21 cellular contexts compared by ENCODE assay signal in the genomic region with DNA sequence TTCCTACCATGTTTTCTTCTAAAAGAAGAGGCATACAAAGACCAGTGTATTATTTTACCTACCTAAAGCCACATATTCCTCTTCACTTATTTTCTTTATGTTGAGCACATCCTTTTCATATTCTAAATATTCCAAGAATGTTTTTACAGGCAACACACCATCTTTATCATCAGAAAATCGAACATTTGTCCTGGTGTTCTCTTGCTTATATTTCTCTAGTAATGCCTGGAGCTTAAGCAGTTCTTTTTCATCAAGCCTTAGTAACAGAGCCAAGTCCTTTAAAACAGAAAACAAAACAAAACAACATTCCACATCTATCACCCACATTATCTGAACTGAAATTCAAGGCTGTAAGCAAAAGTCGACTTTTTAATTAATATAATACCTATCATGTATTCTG.
DNase-seq lines count a peak whose midpoint lies in the region; ATAC-seq and TF ChIP-seq lines count a peak whose summit lies in the region.
"Had no signal": no experiment of that assay in that cellular context is flagged by ENCODE, and none has a peak within 500 bp of the region (broad histone marks: within the 10 kb centered on the region; RNA-seq: fewer than 3 reads in every experiment).

No MANE protein-coding gene starts in this region.

- 0 out of 2 replicates have a peak, but pooled peaks cover 2% of the 10 kb centered on the region for H3K4me1 ChIP-seq in IMR-90 (ENCODE audit: control insufficient read depth, insufficient read depth, low read length)
- no peaks in the 10 kb centered on the region for H3K4me1 ChIP-seq in GM23338 (ENCODE audit: insufficient read depth)
- H3K4me1 ChIP-seq: BE2C had no signal

- TF ChIP-seq CTCF in IMR-90 (conservative IDR thresholded peaks at IDR 0.05; ENCODE audit: low read depth, low read length): no peak
- TF ChIP-seq CTCF in chondrocyte (IDR thresholded peaks at IDR 0.05): no peak
- TF ChIP-seq CTCF in mesothelial cell of epicardium (IDR thresholded peaks at IDR 0.05; ENCODE audit: unreplicated experiment): no peak
- TF ChIP-seq CTCF in GM23338 (conservative IDR thresholded peaks at IDR 0.05; ENCODE audit: low read depth in 2 of 2): no peak

- H3K79me2 ChIP-seq in GM23338 (replicated peaks; ENCODE audit: insufficient read depth): no peaks in the 10 kb centered on the region; the same call in 1 of the 2 replicates

- H3K27ac ChIP-seq in IMR-90 (ENCODE audit: insufficient read depth, low read length): no peak overlapping the region
- no peak overlapping the region for H3K27ac ChIP-seq in GM23338 (ENCODE audit: low read depth)
- H3K27ac ChIP-seq: RWPE1 had no signal

- peak; percentile 22; the same call in 1 of the 2 replicates for ATAC-seq in IMR-90 (ENCODE audit: low read depth)
- ATAC-seq in GM23338: no peak
- ATAC-seq: CD8-positive, alpha-beta T cell; GM12878; PC-3 had no signal

- H4K20me1 ChIP-seq in IMR-90 (ENCODE audit: insufficient read depth, low read length) (no peaks in the 10 kb centered on the region), GM23338 (replicated peaks; ENCODE audit: insufficient read depth) (no peaks in the 10 kb centered on the region)

- H3K27ac Mint-ChIP-seq in chondrocyte (ENCODE audit: unreplicated experiment) (peak overlapping the region; percentile 69), mesothelial cell of epicardium (peak overlapping the region; percentile 92), GM23338 (no peak overlapping the region)
- H3K27ac Mint-ChIP-seq: IgD-negative memory B cell had no signal

- WGBS in IMR-90 (ENCODE audit: extremely low coverage in 2 of 2, insufficient read length in 1 of 2), 2 experiments: no CpG with 5 or more reads among the region's 2 CpGs

- H2AFZ ChIP-seq in IMR-90 (replicated peaks; ENCODE audit: low read length, poor library complexity): no peak overlapping the region
- H2AFZ ChIP-seq in GM23338: no peak overlapping the region

- H3K27me3 ChIP-seq in IMR-90 (ENCODE audit: control insufficient read depth, insufficient read depth, low read length) (no peaks in the 10 kb centered on the region), GM23338 (ENCODE audit: insufficient read depth) (no peaks in the 10 kb centered on the region)
- H3K27me3 ChIP-seq: BE2C had no signal

- no peak overlapping the region for H3K14ac ChIP-seq in IMR-90 (replicated peaks; ENCODE audit: low read depth, low read length)

- H2AK5ac ChIP-seq in IMR-90 (ENCODE audit: low read depth, low read length): no peak overlapping the region

- H3K27me3 Mint-ChIP-seq in chondrocyte (ENCODE audit: low read depth) (no peaks in the 10 kb centered on the region), mesothelial cell of epicardium (ENCODE audit: low read depth) (no peaks in the 10 kb centered on the region), GM23338 (ENCODE audit: insufficient read depth, low read depth, poor library complexity) (no peaks in the 10 kb centered on the region)
- H3K27me3 Mint-ChIP-seq: IgD-negative memory B cell had no signal

- in situ Hi-C loops in IMR-90 (cut with MboI; ENCODE audit: low sequenced_read_pairs) (no loop called here), ACHN (cut with HindIII; ENCODE audit: low pct_ligation_motif_present, low pct_unique_long_range_greater_than_20kb, low sequenced_read_pairs) (no loop called here)

- no peak overlapping the region for H3K23ac ChIP-seq in IMR-90 (ENCODE audit: low read depth, low read length)

- H3K9me3 Mint-ChIP-seq in chondrocyte (ENCODE audit: low read depth): peaks cover 3% of the 10 kb centered on the region
- peaks cover 9% of the 10 kb centered on the region for H3K9me3 Mint-ChIP-seq in mesothelial cell of epicardium
- no peaks in the 10 kb centered on the region for H3K9me3 Mint-ChIP-seq in GM23338
- H3K9me3 Mint-ChIP-seq: CD8-positive, alpha-beta T cell; IgD-negative memory B cell had no signal

- H3K4me2 ChIP-seq in IMR-90 (ENCODE audit: low read depth, low read length) (no peak overlapping the region), GM23338 (no peak overlapping the region)

- no peak overlapping the region for H3K4ac ChIP-seq in IMR-90 (ENCODE audit: low read depth, low read length)

- no peak overlapping the region for H2AK9ac ChIP-seq in IMR-90 (replicated peaks; ENCODE audit: low read depth, low read length, poor library complexity)

- no peak overlapping the region for H3K4me3 ChIP-seq in IMR-90 (ENCODE audit: insufficient read depth, low read depth, low read length)
- H3K4me3 ChIP-seq in GM23338: no peak overlapping the region
- H3K4me3 ChIP-seq: GM12878 had no signal

- no peak overlapping the region for H2BK20ac ChIP-seq in IMR-90 (ENCODE audit: low read depth, low read length)

- no peaks in the 10 kb centered on the region for H3F3A ChIP-seq in GM23338 (replicated peaks; ENCODE audit: low read depth)

- H3K79me1 ChIP-seq in IMR-90 (ENCODE audit: low read depth in 1 of 2, low read length in 2 of 2): peaks cover 0 to 3% of the 10 kb centered on the region in 2 experiments; a peak in 2 of 4 replicates

- H3K4me1 Mint-ChIP-seq in chondrocyte (ENCODE audit: low read depth): peaks cover 54% of the 10 kb centered on the region
- H3K4me1 Mint-ChIP-seq in mesothelial cell of epicardium: peaks cover 9% of the 10 kb centered on the region
- H3K4me1 Mint-ChIP-seq in GM23338: no peaks in the 10 kb centered on the region

- TF ChIP-seq RAD21 in IMR-90 (IDR thresholded peaks at IDR 0.05; ENCODE audit: low read length): no peak

- no peak overlapping the region for H3K56ac ChIP-seq in IMR-90 (ENCODE audit: extremely low read depth, insufficient read depth, low read length)

- H3K4me3 Mint-ChIP-seq in chondrocyte (ENCODE audit: unreplicated experiment) (no peak overlapping the region), mesothelial cell of epicardium (no peak overlapping the region), GM23338 (no peak overlapping the region)
- H3K4me3 Mint-ChIP-seq: CD8-positive, alpha-beta T cell; IgD-negative memory B cell had no signal

- dilution Hi-C loops in IMR-90 (cut with HindIII; ENCODE audit: low sequenced_read_pairs, unreplicated experiment): no loop called here

- no peak overlapping the region for H4K91ac ChIP-seq in IMR-90 (ENCODE audit: insufficient read depth, low read depth, low read length)

- H2BK15ac ChIP-seq in IMR-90 (ENCODE audit: low read depth, low read length): no peak overlapping the region

- H3K9ac ChIP-seq in IMR-90 (ENCODE audit: low read depth, low read length): no peak overlapping the region

- POLR2A ChIA-PET in IMR-90 (lab: Charles Lee; ENCODE audit: unreplicated experiment): no interaction called here

- no peak overlapping the region for H3K18ac ChIP-seq in IMR-90 (ENCODE audit: low read depth, low read length)

- BruUV-seq in IMR-90 (replicated peaks; lab: Mats Ljungman, UMichigan): no TSS peak

- intact Hi-C loops in IMR-90 (cut with micrococcal nuclease): no loop called here

- CTCF ChIA-PET in IMR-90 (lab: Yijun Ruan, JAX): interaction anchor here (0.6 kb wide), 1 partner anchor 348 kb away, joined by 4 read pairs; no protein-coding TSS in a partner anchor

- no peak overlapping the region for H4K5ac ChIP-seq in IMR-90 (ENCODE audit: low read depth, low read length)

- peaks cover 3% of the 10 kb centered on the region; the same call in 1 of the 2 replicates for H3K9me1 ChIP-seq in IMR-90 (ENCODE audit: insufficient read depth, low read length)

- DNase-seq in IMR-90 (peak; percentile 19), chondrocyte (ENCODE audit: low spot score) (no peak), mesothelial cell of epicardium (ENCODE audit: low spot score in 2 of 2, unreplicated experiment in 2 of 2) (no peak), smooth muscle cell of the brain vasculature (ENCODE audit: low read depth, low spot score) (peak; percentile 4), ACHN (no peak), NCI-H2196 (lab: John Stamatoyannopoulos, UW; ENCODE audit: unreplicated experiment) (no peak), GM23338 (ENCODE audit: low spot score) (no peak)
- DNase-seq: BE2C; CD8-positive, alpha-beta T cell; DMS79 treated with DMSO at 0.1 percent for 48 hours; GDM1; Kasumi-1; NCI-H1417 treated with DMSO at 0.1 percent for 48 hours; NCI-H2029; NCI-H2171 treated with DMSO at 0.1 percent for 48 hours; NCI-H774; PC-3; SW 1271 had no signal

- H3K36me3 Mint-ChIP-seq in chondrocyte (ENCODE audit: low read depth): peaks cover 20% of the 10 kb centered on the region
- H3K36me3 Mint-ChIP-seq in mesothelial cell of epicardium: peaks cover 34% of the 10 kb centered on the region
- peaks cover 41% of the 10 kb centered on the region for H3K36me3 Mint-ChIP-seq in GM23338 (ENCODE audit: low read depth)

- H4K8ac ChIP-seq in IMR-90 (ENCODE audit: low read depth in 2 of 2, low read length in 2 of 2): no peak overlapping the region

- peaks cover 15% of the 10 kb centered on the region for H3K36me3 ChIP-seq in IMR-90 (ENCODE audit: control insufficient read depth, insufficient read depth, low read length)
- H3K36me3 ChIP-seq in GM23338 (ENCODE audit: insufficient read depth): peaks cover 6% of the 10 kb centered on the region; the same call in 1 of the 2 replicates

- H2BK5ac ChIP-seq in IMR-90 (ENCODE audit: low read depth, low read length, poor library complexity, severe bottlenecking): no peak overlapping the region

- H3K9me3 ChIP-seq in IMR-90 (ENCODE audit: control insufficient read depth, insufficient read depth, low read length): no peaks in the 10 kb centered on the region
- H3K9me3 ChIP-seq: BE2C had no signal

- H2BK120ac ChIP-seq in IMR-90 (ENCODE audit: low read depth, low read length): no peak overlapping the region

- no peak for TF ChIP-seq POLR2A in IMR-90 (IDR thresholded peaks at IDR 0.05; ENCODE audit: low read depth, low read length)

- no peaks in the 10 kb centered on the region for H3K9me2 ChIP-seq in GM23338 (ENCODE audit: insufficient read depth)

TF ChIP-seq in IMR-90, 13 proteins besides CTCF, POLR2A, EP300 and RAD21 (continues in another document):
- TF ChIP-seq FOS (IDR thresholded peaks at IDR 0.05; ENCODE audit: low read depth, low read length) (no peak), SMC3 (IDR thresholded peaks at IDR 0.05; ENCODE audit: low read depth, low read length) (no peak)

TF ChIP-seq in GM23338, 12 proteins besides CTCF, POLR2A, EP300 and RAD21 (continues in another document):
- TF ChIP-seq ZNF331 (CRISPR knock-in tag; IDR thresholded peaks at IDR 0.05; ENCODE audit: low read depth) (no peak), CREB1 (CRISPR knock-in tag; IDR thresholded peaks at IDR 0.05; ENCODE audit: low read depth) (no peak), POLR2AphosphoS5 (IDR thresholded peaks at IDR 0.05; ENCODE audit: low read depth) (no peak), EZH2 (IDR thresholded peaks at IDR 0.05; ENCODE audit: low read depth, unreplicated experiment) (no peak)

Comparison
In these comparisons a context has a peak if more than half of its experiments do, and no peak if none do; other contexts are left out.
1. DNase-seq: peak in IMR-90 (single experiment) and smooth muscle cell of the brain vasculature (single experiment); none in chondrocyte (single experiment), mesothelial cell of epicardium (0 of 2), ACHN (single experiment), NCI-H2196 (single experiment) and GM23338 (single experiment).